In the genomic region with DNA sequence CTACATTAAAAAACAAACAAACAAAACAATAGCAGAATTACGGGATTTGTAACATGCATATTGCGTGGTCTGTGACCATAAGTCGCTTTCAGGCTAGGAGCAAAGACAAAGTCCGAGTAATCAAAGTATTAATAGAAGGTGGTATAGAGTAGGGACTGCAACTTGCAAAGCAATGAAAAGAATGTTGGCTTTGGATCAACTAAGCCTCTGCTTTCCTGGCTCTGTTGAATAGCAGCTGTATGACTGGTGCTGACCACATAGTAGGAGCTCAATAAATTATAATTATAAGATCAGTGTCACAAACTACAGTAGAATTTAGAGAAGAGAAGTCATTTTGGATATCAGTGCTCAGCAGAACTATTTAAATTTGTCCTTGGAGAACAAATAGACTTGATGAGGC, we compare ENCODE assay signal across 17 cellular contexts.
DNase-seq lines count a peak whose midpoint lies in the region; ATAC-seq and TF ChIP-seq lines count a peak whose summit lies in the region.
"Had no signal": no experiment of that assay in that cellular context is flagged by ENCODE, and none has a peak within 500 bp of the region (broad histone marks: within the 10 kb centered on the region; RNA-seq: fewer than 3 reads in every experiment).

No MANE protein-coding gene starts in this region.

- POLR2A ChIA-PET in GM10248 (lab: Yijun Ruan, JAX): no interaction called here

- H3K9me3 Mint-ChIP-seq in nephron: no peaks in the 10 kb centered on the region
- H3K9me3 Mint-ChIP-seq in stimulated activated naive B cell treated with anti-CD40 and anti-IgM and Interleukin-4, amounts not matched to agents 10 μg/mL and 1 μg/mL and 100 μg/mL, for 72 hours: peaks cover 0 to 4% of the 10 kb centered on the region in 2 donors
- H3K9me3 Mint-ChIP-seq: activated T-helper 1 cell treated with anti-CD3 and anti-CD28 coated beads, Interleukin-12 subunit alpha, Interleukin-12 subunit beta, Interleukin-2, Interleukin-4 antibody, amounts not matched to agents 30 ng/mL and 10 ng/mL and 1 ng/mL, durations not matched to agents 14 hours and 24 hours and 36 hours; CD4-positive, alpha-beta memory T cell had no signal

- no peak for ATAC-seq in stimulated activated naive B cell treated with anti-CD40 and anti-IgM and Interleukin-4, amounts not matched to agents 10 μg/mL and 1 μg/mL and 100 μg/mL, for 72 hours (replicated peaks)
- no peak for ATAC-seq in stimulated activated naive CD8-positive, alpha-beta T cell treated with anti-CD3 and anti-CD28 coated beads, Interleukin-15, Interleukin-2, amounts not matched to agents 100 U/mL and 50 U/mL, for 24 hours
- no peak for ATAC-seq in HG02759 (IDR thresholded peaks at IDR 0.05; ENCODE audit: unreplicated experiment)

- no peaks in the 10 kb centered on the region for H3K27me3 Mint-ChIP-seq in nephron (ENCODE audit: low read depth)
- no peaks in the 10 kb centered on the region for H3K27me3 Mint-ChIP-seq in stimulated activated naive B cell treated with anti-CD40 and anti-IgM and Interleukin-4, amounts not matched to agents 10 μg/mL and 1 μg/mL and 100 μg/mL, for 72 hours
- H3K27me3 Mint-ChIP-seq: CD4-positive, alpha-beta memory T cell had no signal

- DNase-seq in EH (ENCODE audit: low read depth): peak; percentile 93
- peak; percentile 90 for DNase-seq in M059J (ENCODE audit: low read depth)
- DNase-seq in dermis blood vessel endothelial cell: peak; percentile 17
- no peak for DNase-seq in GM10248 (ENCODE audit: extremely low spot score)
- no peak for DNase-seq in stimulated activated naive B cell treated with anti-CD40 and anti-IgM and Interleukin-4, amounts not matched to agents 10 μg/mL and 1 μg/mL and 100 μg/mL, for 72 hours
- no peak for DNase-seq in stimulated activated naive CD8-positive, alpha-beta T cell treated with anti-CD3 and anti-CD28 coated beads, Interleukin-15, Interleukin-2, amounts not matched to agents 100 U/mL and 50 U/mL, for 24 hours
- DNase-seq: activated CD4-positive, alpha-beta T cell treated with anti-CD3 and anti-CD28 coated beads, Interleukin-2, amount 50 U/mL, for 1 hour; CD4-positive, alpha-beta memory T cell; GDM1; Kasumi-1; kidney; NCI-H1930; stimulated activated CD4-positive, alpha-beta T cell treated with anti-CD3 and anti-CD28 coated beads, Interleukin-4, amount 100 ng/mL, for 24 hours; T1000 had no signal

- peaks cover 6% of the 10 kb centered on the region for H3K4me1 Mint-ChIP-seq in nephron
- H3K4me1 Mint-ChIP-seq in stimulated activated naive B cell treated with anti-CD40 and anti-IgM and Interleukin-4, amounts not matched to agents 10 μg/mL and 1 μg/mL and 100 μg/mL, for 72 hours: peaks cover 1 to 6% of the 10 kb centered on the region in 2 donors
- H3K4me1 Mint-ChIP-seq: CD4-positive, alpha-beta memory T cell had no signal

- peak overlapping the region in 2 of 3 experiments; percentile 31 to 47 for H3K27ac Mint-ChIP-seq in nephron
- H3K27ac Mint-ChIP-seq in stimulated activated naive B cell treated with anti-CD40 and anti-IgM and Interleukin-4, amounts not matched to agents 10 μg/mL and 1 μg/mL and 100 μg/mL, for 72 hours: no peak overlapping the region
- H3K27ac Mint-ChIP-seq: activated T-helper 1 cell treated with anti-CD3 and anti-CD28 coated beads, Interleukin-12 subunit alpha, Interleukin-12 subunit beta, Interleukin-2, Interleukin-4 antibody, amounts not matched to agents 30 ng/mL and 10 ng/mL and 1 ng/mL, durations not matched to agents 14 hours and 24 hours and 36 hours had no signal

- TF ChIP-seq CTCF in nephron (IDR thresholded peaks at IDR 0.05; ENCODE audit: unreplicated experiment in 3 of 3) (no peak), GM10248 (IDR thresholded peaks at IDR 0.05; ENCODE audit: control extremely low read depth, extremely low read depth, low read depth, missing control alignments) (no peak)

- CTCF ChIA-PET in GM10248 (lab: Yijun Ruan, JAX): no interaction called here

- no peak overlapping the region for H3K4me3 Mint-ChIP-seq in nephron
- H3K4me3 Mint-ChIP-seq in stimulated activated naive B cell treated with anti-CD40 and anti-IgM and Interleukin-4, amounts not matched to agents 10 μg/mL and 1 μg/mL and 100 μg/mL, for 72 hours: no peak overlapping the region
- H3K4me3 Mint-ChIP-seq: activated T-helper 1 cell treated with anti-CD3 and anti-CD28 coated beads, Interleukin-12 subunit alpha, Interleukin-12 subunit beta, Interleukin-2, Interleukin-4 antibody, amounts not matched to agents 30 ng/mL and 10 ng/mL and 1 ng/mL, durations not matched to agents 14 hours and 24 hours and 36 hours; CD4-positive, alpha-beta memory T cell had no signal

- H3K36me3 Mint-ChIP-seq in nephron (ENCODE audit: low read depth): no peaks in the 10 kb centered on the region
- peaks cover 0 to 3% of the 10 kb centered on the region in 2 donors for H3K36me3 Mint-ChIP-seq in stimulated activated naive B cell treated with anti-CD40 and anti-IgM and Interleukin-4, amounts not matched to agents 10 μg/mL and 1 μg/mL and 100 μg/mL, for 72 hours

Comparison
In these comparisons a context has a peak if more than half of its experiments do, and no peak if none do; other contexts are left out.
1. DNase-seq: peak in EH (single experiment), M059J (single experiment) and dermis blood vessel endothelial cell (single experiment); none in GM10248 (single experiment), stimulated activated naive B cell treated with anti-CD40 and anti-IgM and Interleukin-4, amounts not matched to agents 10 μg/mL and 1 μg/mL and 100 μg/mL, for 72 hours (single experiment) and stimulated activated naive CD8-positive, alpha-beta T cell treated with anti-CD3 and anti-CD28 coated beads, Interleukin-15, Interleukin-2, amounts not matched to agents 100 U/mL and 50 U/mL, for 24 hours (single experiment).